10 cellular contexts compared by ENCODE assay signal in the genomic region with DNA sequence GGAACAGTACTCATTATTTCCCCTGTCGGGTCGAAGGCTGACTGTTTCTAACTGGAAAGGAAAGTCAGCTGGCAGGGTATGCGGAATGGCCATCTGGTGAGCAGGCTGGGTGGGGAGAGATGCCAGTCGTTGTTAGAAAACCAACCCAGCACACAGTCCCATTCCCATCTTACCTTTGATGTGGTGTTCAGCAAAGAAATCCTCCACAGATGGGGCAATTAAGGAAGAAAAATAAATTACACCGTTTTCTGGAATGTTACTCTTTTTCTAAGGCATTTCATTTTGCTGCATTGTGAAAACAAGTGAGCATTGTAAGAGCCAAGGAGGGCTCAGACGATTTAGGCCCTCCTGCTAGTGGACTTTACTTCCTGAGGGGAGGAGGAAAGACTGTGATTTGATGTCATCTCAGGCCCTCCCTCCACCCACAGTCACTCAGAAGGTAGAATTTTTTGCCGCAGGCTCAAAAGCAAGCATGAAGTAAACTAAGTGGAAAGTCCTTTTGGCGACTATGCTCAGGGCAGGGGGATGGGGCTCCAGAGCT. TPM values are rescaled to one million over a fixed set of nuclear protein-coding genes. Genes with fewer than 3 reads are reported as not detected.
DNase-seq lines count a peak whose midpoint lies in the region; ATAC-seq lines count a peak whose summit lies in the region.
"Had no signal": no experiment of that assay in that cellular context is flagged by ENCODE, and none has a peak within 500 bp of the region (broad histone marks: within the 10 kb centered on the region; RNA-seq: fewer than 3 reads in every experiment).

A gene (minus strand): TSS at position 335 of the 541 bp plus-strand sequence. CDS start 1,703 bp downstream, outside the sequence.

- intact Hi-C loops in left cardiac atrium (cut with DNase I): no loop called here

- no peak within 1 kb of the TSS for H3K27ac Mint-ChIP-seq in T-helper 17 cell

- no peaks in the 10 kb centered on the region for H3K9me3 ChIP-seq in T-helper 17 cell (ENCODE audit: control insufficient read depth, low read length, poor library complexity, severe bottlenecking)

- peaks cover 2% of the 10 kb centered on the region for H3K36me3 Mint-ChIP-seq in T-helper 17 cell (ENCODE audit: low read depth)

- H3K4me1 Mint-ChIP-seq in T-helper 17 cell: peaks cover 5% of the 10 kb centered on the region

- ATAC-seq in left cardiac atrium (peak; percentile 68 to 84), T-helper 17 cell (no peak), HG02642 (IDR thresholded peaks at IDR 0.05; ENCODE audit: poor library complexity, unreplicated experiment) (no peak)
- ATAC-seq: GM12878 had no signal

- DNase-seq in ELR (ENCODE audit: low read depth): peak; percentile 80
- peak; percentile 80 for DNase-seq in amniotic epithelial cell (ENCODE audit: low read depth)
- DNase-seq in left cardiac atrium: no peak
- DNase-seq in retina: peak; percentile 8
- DNase-seq in effector CD8-positive, alpha-beta T cell (lab: John Stamatoyannopoulos, UW): no peak
- no peak for DNase-seq in T-helper 17 cell
- no peak for DNase-seq in germinal center (ENCODE audit: low spot score)
- DNase-seq: KG1 had no signal

- H3K4me3 Mint-ChIP-seq in T-helper 17 cell: no peak within 1 kb of the TSS

- no peaks in the 10 kb centered on the region for H3K27me3 Mint-ChIP-seq in T-helper 17 cell

RNA-seq across cellular contexts. Expression of the gene that starts here (rescaled TPM):
- total RNA-seq in left cardiac atrium (1 to 10 TPM; 3.4 to 5.8 TPM), T-helper 17 cell (under 1 TPM; 0.20 to 0.29 TPM)

Comparison
In these comparisons a context has a peak if more than half of its experiments do, and no peak if none do; other contexts are left out.
1. DNase-seq: peak in ELR (single experiment), amniotic epithelial cell (single experiment) and retina (single experiment); none in left cardiac atrium (single experiment), effector CD8-positive, alpha-beta T cell (single experiment), T-helper 17 cell (0 of 3) and germinal center (single experiment).
2. ATAC-seq: peak in left cardiac atrium (2 of 2); none in T-helper 17 cell (single experiment) and HG02642 (single experiment).